ENCODE assay signal across 19 cellular contexts in the genomic region with DNA sequence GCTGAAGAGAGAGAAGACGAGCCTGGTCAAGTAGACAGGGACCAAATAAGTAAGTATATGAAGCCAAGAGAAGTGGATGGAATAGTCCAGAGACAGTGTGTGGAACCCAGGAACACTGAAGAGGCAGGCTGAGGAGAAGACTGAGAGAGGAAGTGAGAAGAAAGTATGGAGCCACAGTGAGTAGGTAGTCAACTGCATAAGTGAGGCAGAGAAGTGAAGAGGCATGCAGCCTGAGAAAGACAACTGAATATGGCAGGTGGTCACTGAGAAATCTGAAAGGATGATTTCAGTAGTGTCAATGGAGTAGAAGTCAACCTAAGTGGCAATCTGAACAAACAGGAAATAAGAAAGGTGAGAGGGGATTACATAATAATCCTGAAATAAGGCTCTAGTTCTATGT. TPM values are rescaled to one million over a fixed set of nuclear protein-coding genes. Genes with fewer than 3 reads are reported as not detected.
DNase-seq lines count a peak whose midpoint lies in the region; ATAC-seq and TF ChIP-seq lines count a peak whose summit lies in the region.
"Had no signal": no experiment of that assay in that cellular context is flagged by ENCODE, and none has a peak within 500 bp of the region (broad histone marks: within the 10 kb centered on the region; RNA-seq: fewer than 3 reads in every experiment).

No MANE protein-coding gene starts in this region.

- H3K4me3 ChIP-seq in neural progenitor cell (no peak overlapping the region), A673 (ENCODE audit: low read depth, low read length, poor library complexity, severe bottlenecking) (no peak overlapping the region)
- H3K4me3 ChIP-seq: adrenal gland, ovary, uterus had no signal

- H3K4me1 Mint-ChIP-seq in neural progenitor cell: no peaks in the 10 kb centered on the region

- no peak for DNase-seq in neural progenitor cell (ENCODE audit: low spot score)
- no peak for DNase-seq in A673 (ENCODE audit: low spot score)
- no peak for DNase-seq in left lobe of liver (ENCODE audit: low spot score)
- DNase-seq: adrenal gland; GF-D8; NCI-H2081 treated with DMSO at 0.1 percent for 48 hours; NCI-H82; ovary; RPMI8226; small intestine; stimulated activated naive CD4-positive, alpha-beta T cell treated with Interleukin-2 at 50 U/mL for 16 hours; T-helper 17 cell; uterus had no signal

- no peak overlapping the region for H3K4me3 Mint-ChIP-seq in neural progenitor cell
- H3K4me3 Mint-ChIP-seq: CD14-positive monocyte, mesothelial cell of epicardium, T-helper 17 cell had no signal

- no TSS peak for BruUV-seq in A673 (replicated peaks; lab: Mats Ljungman, UMichigan)

- H3K79me2 ChIP-seq in neural progenitor cell (ENCODE audit: low read depth): no peaks in the 10 kb centered on the region

- H3K27ac ChIP-seq in neural progenitor cell (peak overlapping the region; percentile 60), A673 (ENCODE audit: low read depth, low read length, poor library complexity, severe bottlenecking) (no peak overlapping the region)
- H3K27ac ChIP-seq: adrenal gland, ovary, uterus had no signal

- H3K27me3 ChIP-seq in neural progenitor cell: no peaks in the 10 kb centered on the region
- H3K27me3 ChIP-seq in A673 (replicated peaks; ENCODE audit: insufficient read depth, low read depth, low read length, poor library complexity): no peaks in the 10 kb centered on the region
- H3K27me3 ChIP-seq: adrenal gland, ovary, uterus had no signal

- H3K9me3 Mint-ChIP-seq in neural progenitor cell: no peaks in the 10 kb centered on the region
- H3K9me3 Mint-ChIP-seq: CD14-positive monocyte, mesothelial cell of epicardium had no signal

- POLR2A ChIA-PET in A673 (lab: Charles Lee; ENCODE audit: low non-redundant PET): no interaction called here

- H3K4me1 ChIP-seq in neural progenitor cell (peaks cover 4% of the 10 kb centered on the region), A673 (ENCODE audit: insufficient read depth, low read length, poor library complexity, severe bottlenecking) (no peaks in the 10 kb centered on the region)
- H3K4me1 ChIP-seq: adrenal gland, uterus had no signal

- H3K4me2 ChIP-seq in neural progenitor cell: no peak overlapping the region

- H3K27ac Mint-ChIP-seq in neural progenitor cell: no peak overlapping the region
- H3K27ac Mint-ChIP-seq: mesothelial cell of epicardium, T-helper 17 cell had no signal

- intact Hi-C loops in A673 (cut with micrococcal nuclease; ENCODE audit: unreplicated experiment): no loop called here

- H3K36me3 ChIP-seq in neural progenitor cell (peaks cover 52% of the 10 kb centered on the region), A673 (ENCODE audit: insufficient read depth, low read length, poor library complexity, severe bottlenecking) (peaks cover 62% of the 10 kb centered on the region)
- H3K36me3 ChIP-seq: ovary, uterus had no signal

- H3K9me3 ChIP-seq in neural progenitor cell (ENCODE audit: low read depth): no peaks in the 10 kb centered on the region
- no peaks in the 10 kb centered on the region for H3K9me3 ChIP-seq in A673 (ENCODE audit: low read depth, low read length, poor library complexity, severe bottlenecking)
- H3K9me3 ChIP-seq: adrenal gland, ovary, uterus had no signal

- CTCF ChIA-PET in A673 (lab: Charles Lee): no interaction called here

- H4K20me1 ChIP-seq in neural progenitor cell (ENCODE audit: low read depth): no peaks in the 10 kb centered on the region

- no peak overlapping the region for H2AFZ ChIP-seq in neural progenitor cell (replicated peaks)

- no peaks in the 10 kb centered on the region for H3K27me3 Mint-ChIP-seq in neural progenitor cell (ENCODE audit: insufficient read depth, low read depth)
- H3K27me3 Mint-ChIP-seq: T-helper 17 cell had no signal

- peaks cover 5% of the 10 kb centered on the region for H3F3A ChIP-seq in neural progenitor cell (ENCODE audit: low read depth)

- ATAC-seq in GM18909 (IDR thresholded peaks at IDR 0.05; ENCODE audit: poor library complexity, unreplicated experiment) (peak; percentile 66), GM21737 (IDR thresholded peaks at IDR 0.05; ENCODE audit: unreplicated experiment) (peak; percentile 64), HG03135 (IDR thresholded peaks at IDR 0.05; ENCODE audit: unreplicated experiment) (peak; percentile 69), HG03039 (IDR thresholded peaks at IDR 0.05; ENCODE audit: unreplicated experiment) (no peak), left lobe of liver (no peak)
- ATAC-seq: T-helper 17 cell had no signal

- H3K9ac ChIP-seq in neural progenitor cell: no peak overlapping the region

- peaks cover 26% of the 10 kb centered on the region for H3K36me3 Mint-ChIP-seq in neural progenitor cell

- TF ChIP-seq CTCF in neural progenitor cell (IDR thresholded peaks at IDR 0.05): no peak
- TF ChIP-seq CTCF in A673 (conservative IDR thresholded peaks at IDR 0.05; ENCODE audit: low read depth, low read length): no peak

RNA-seq across cellular contexts. Expression of a gene that starts 55.4 kb away (rescaled TPM):
- total RNA-seq in neural progenitor cell (ENCODE audit: low replicate concordance) (43.6 and 60.2 TPM in 2 replicates), A673 (2021) (24.9 and 26.7 TPM in 2 replicates), left lobe of liver (4.6 TPM)

Comparison
In these comparisons a context has a peak if more than half of its experiments do, and no peak if none do; other contexts are left out.
1. ATAC-seq: peak in GM18909 (single experiment), GM21737 (single experiment) and HG03135 (single experiment); none in HG03039 (single experiment) and left lobe of liver (single experiment).